29 cellular contexts compared by ENCODE assay signal in genomic region chr1:91766883-91767282, GRCh38.
"Had no signal": no experiment of that assay in that cellular context is flagged by ENCODE, and none has a peak within 500 bp of the region (broad histone marks: within the 10 kb centered on the region; RNA-seq: fewer than 3 reads in every experiment).

No MANE protein-coding gene starts in this region.

- H3K4me3 Mint-ChIP-seq: activated B cell treated with CpG ODN at 0.5 μM for 24 hours; activated CD8-positive, alpha-beta T cell treated with anti-CD3 and anti-CD28 coated beads for 36 hours; activated naive CD8-positive, alpha-beta T cell; activated T-cell treated with anti-CD3 and anti-CD28 coated beads, Interleukin-2, amount 50 U/mL, for 4 hours; activated T-helper 17 cell treated with anti-CD3 and anti-CD28 coated beads, Interleukin-2, amount 50 U/mL, for 72 hours; central memory CD8-positive, alpha-beta T cell; effector memory CD8-positive, alpha-beta T cell; T-cell; T-helper 1 cell treated with Interleukin-12 subunit alpha and Interleukin-12 subunit beta and Interleukin-4 antibody, amounts not matched to agents 30 μg/mL and 1 μg/mL, for 36 hours had no signal

- H3K9me3 ChIP-seq: esophagus muscularis mucosa had no signal

- ATAC-seq: activated CD4-positive, CD25-positive, alpha-beta regulatory T cell treated with anti-CD3 and anti-CD28 coated beads, Interleukin-2, amount 50 U/mL, for 24 hours; activated CD8-positive, alpha-beta T cell treated with anti-CD3 and anti-CD28 coated beads for 36 hours; activated T-cell treated with anti-CD3 and anti-CD28 coated beads, Interleukin-2, amount 50 U/mL, for 4 hours; activated T-helper 17 cell treated with anti-CD3 and anti-CD28 coated beads, Interleukin-2, amount 50 U/mL, for 72 hours; effector memory CD8-positive, alpha-beta T cell; T-cell had no signal

- H3K4me3 ChIP-seq: esophagus muscularis mucosa had no signal

- DNase-seq: activated B cell treated with CpG ODN at 0.5 μM for 24 hours; activated CD4-positive, alpha-beta T cell treated with anti-CD3 and anti-CD28 coated beads for 48 hours; activated CD4-positive, alpha-beta T cell treated with anti-CD3 and anti-CD28 coated beads, Interleukin-2, amount 50 U/mL, for 1 hour; activated CD4-positive, alpha-beta T cell treated with anti-CD3 and anti-CD28 coated beads, Interleukin-2, amount 50 U/mL, for 48 hours; activated CD8-positive, alpha-beta memory T cell treated with anti-CD3 and anti-CD28 coated beads for 24 hours; activated CD8-positive, alpha-beta T cell treated with anti-CD3 and anti-CD28 coated beads for 36 hours; activated effector memory CD4-positive, alpha-beta T cell treated with Interleukin-2 at 50 U/mL for 16 hours; activated gamma-delta T cell treated with Interleukin-2 at 50 U/mL for 16 hours; activated naive CD4-positive, alpha-beta T cell treated with anti-CD3 and anti-CD28 coated beads, Interleukin-2, amount 50 U/mL, for 16 hours; activated naive CD4-positive, alpha-beta T cell treated with Interleukin-2 at 50 U/mL for 16 hours; activated T-cell treated with anti-CD3 and anti-CD28 coated beads, Interleukin-2, amount 50 U/mL, for 4 hours; amniotic stem cell; anterior cingulate cortex; brain microvascular endothelial cell; cortex of kidney; dermis blood vessel endothelial cell; effector CD4-positive, alpha-beta T cell; effector memory CD8-positive, alpha-beta T cell; erythroblast; head of caudate nucleus; T-cell; T-helper 9 cell; WERI-Rb-1 had no signal

- H3K27me3 ChIP-seq: brain microvascular endothelial cell, esophagus muscularis mucosa had no signal

- H3K27ac ChIP-seq: brain microvascular endothelial cell, WERI-Rb-1 had no signal

- H3K4me1 Mint-ChIP-seq: activated B cell treated with CpG ODN at 0.5 μM for 24 hours had no signal

- H3K36me3 ChIP-seq: brain microvascular endothelial cell, WERI-Rb-1 had no signal

- H3K9me3 Mint-ChIP-seq: activated B cell treated with CpG ODN at 0.5 μM for 24 hours; activated CD8-positive, alpha-beta T cell treated with anti-CD3 and anti-CD28 coated beads for 36 hours; activated T-cell treated with anti-CD3 and anti-CD28 coated beads, Interleukin-2, amount 50 U/mL, for 4 hours; activated T-helper 17 cell treated with anti-CD3 and anti-CD28 coated beads, Interleukin-2, amount 50 U/mL, for 72 hours; central memory CD8-positive, alpha-beta T cell; effector memory CD8-positive, alpha-beta T cell; T-cell; T-helper 1 cell treated with Interleukin-12 subunit alpha and Interleukin-12 subunit beta and Interleukin-4 antibody, amounts not matched to agents 30 μg/mL and 1 μg/mL, for 36 hours had no signal

- H3K27me3 Mint-ChIP-seq: activated B cell treated with CpG ODN at 0.5 μM for 24 hours; activated CD8-positive, alpha-beta T cell treated with anti-CD3 and anti-CD28 coated beads for 36 hours; activated naive CD8-positive, alpha-beta T cell; activated T-helper 17 cell treated with anti-CD3 and anti-CD28 coated beads, Interleukin-2, amount 50 U/mL, for 72 hours; central memory CD8-positive, alpha-beta T cell; effector memory CD8-positive, alpha-beta T cell; T-cell had no signal

- H3K27ac Mint-ChIP-seq: activated B cell treated with CpG ODN at 0.5 μM for 24 hours; activated CD8-positive, alpha-beta T cell treated with anti-CD3 and anti-CD28 coated beads for 36 hours; activated naive CD8-positive, alpha-beta T cell; activated T-helper 17 cell treated with anti-CD3 and anti-CD28 coated beads, Interleukin-2, amount 50 U/mL, for 72 hours; T-cell; T-helper 1 cell treated with Interleukin-12 subunit alpha and Interleukin-12 subunit beta and Interleukin-4 antibody, amounts not matched to agents 30 μg/mL and 1 μg/mL, for 36 hours had no signal
